In the genomic region with DNA sequence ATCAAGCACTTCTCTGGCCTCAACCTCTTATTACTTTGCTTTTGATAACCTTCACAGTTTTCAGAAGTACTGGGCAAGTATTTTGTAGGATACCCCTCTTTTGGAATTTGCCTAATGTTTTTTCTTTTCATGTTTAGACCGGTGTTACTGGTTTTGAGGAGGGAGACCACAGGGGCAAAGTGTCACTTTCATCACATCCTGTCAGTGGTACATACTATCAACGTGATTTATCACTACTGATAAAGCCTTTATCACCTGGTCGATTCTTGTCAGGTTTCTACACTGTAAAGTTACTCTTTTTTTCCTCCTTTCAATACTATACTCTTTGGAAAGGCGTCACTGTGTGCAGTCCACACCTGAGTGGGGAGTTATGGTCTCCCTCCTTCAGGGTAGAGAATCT, we compare ENCODE assay signal across 23 cellular contexts.
"Had no signal": no experiment of that assay in that cellular context is flagged by ENCODE, and none has a peak within 500 bp of the region (broad histone marks: within the 10 kb centered on the region; RNA-seq: fewer than 3 reads in every experiment).

No MANE protein-coding gene starts in this region.

- H3K27ac ChIP-seq: left lung, neural progenitor cell, psoas muscle, suprapubic skin, transverse colon had no signal

- H3K4me3 ChIP-seq: left lung, neural progenitor cell, psoas muscle, suprapubic skin, transverse colon had no signal

- H3K9me3 Mint-ChIP-seq: activated CD4-positive, alpha-beta memory T cell treated with anti-CD3 and anti-CD28 coated beads, Interleukin-2, amount 10 ng/mL, durations not matched to agents 7 days and 5 days; activated naive CD4-positive, alpha-beta T cell treated with anti-CD3 and anti-CD28 coated beads, Interleukin-2, amount 50 U/mL, for 72 hours; stimulated activated naive CD8-positive, alpha-beta T cell treated with anti-CD3 and anti-CD28 coated beads, Interleukin-15, Interleukin-2, amounts not matched to agents 100 ng/mL and 50 ng/mL, for 24 hours; T-cell had no signal

- H3K27me3 Mint-ChIP-seq: activated CD4-positive, alpha-beta memory T cell treated with anti-CD3 and anti-CD28 coated beads, Interleukin-2, amount 10 ng/mL, durations not matched to agents 7 days and 5 days; stimulated activated naive CD8-positive, alpha-beta T cell treated with anti-CD3 and anti-CD28 coated beads, Interleukin-15, Interleukin-2, amounts not matched to agents 100 ng/mL and 50 ng/mL, for 24 hours; T-cell had no signal

- ATAC-seq: activated naive CD4-positive, alpha-beta T cell treated with anti-CD3 and anti-CD28 coated beads, Interleukin-2, amount 50 U/mL, for 72 hours; left lung; psoas muscle; right cardiac atrium; T-cell had no signal

- H3K27ac Mint-ChIP-seq: activated CD4-positive, alpha-beta memory T cell treated with anti-CD3 and anti-CD28 coated beads, Interleukin-2, amount 10 ng/mL, durations not matched to agents 7 days and 5 days; activated naive CD4-positive, alpha-beta T cell treated with anti-CD3 and anti-CD28 coated beads, Interleukin-2, amount 50 U/mL, for 72 hours; neural progenitor cell; stimulated activated naive CD8-positive, alpha-beta T cell treated with anti-CD3 and anti-CD28 coated beads, Interleukin-15, Interleukin-2, amounts not matched to agents 100 ng/mL and 50 ng/mL, for 24 hours; T-cell had no signal

- H3K4me1 ChIP-seq: left lung, neural progenitor cell, suprapubic skin had no signal

- H3K4me2 ChIP-seq: neural progenitor cell had no signal

- H2AFZ ChIP-seq: neural progenitor cell had no signal

- H3K36me3 Mint-ChIP-seq: activated naive CD4-positive, alpha-beta T cell treated with anti-CD3 and anti-CD28 coated beads, Interleukin-2, amount 50 U/mL, for 72 hours had no signal

- H3K4me1 Mint-ChIP-seq: neural progenitor cell had no signal

- H3K36me3 ChIP-seq: left lung, neural progenitor cell, suprapubic skin, transverse colon had no signal

- H3K9ac ChIP-seq: neural progenitor cell had no signal

- H3K4me3 Mint-ChIP-seq: activated CD4-positive, alpha-beta memory T cell treated with anti-CD3 and anti-CD28 coated beads, Interleukin-2, amount 10 ng/mL, durations not matched to agents 7 days and 5 days; neural progenitor cell; stimulated activated naive CD8-positive, alpha-beta T cell treated with anti-CD3 and anti-CD28 coated beads, Interleukin-15, Interleukin-2, amounts not matched to agents 100 ng/mL and 50 ng/mL, for 24 hours; T-cell had no signal

- H3K9me3 ChIP-seq: left lung, psoas muscle, suprapubic skin, transverse colon had no signal

- H3K27me3 ChIP-seq: left lung, neural progenitor cell, suprapubic skin, transverse colon had no signal

- DNase-seq: activated CD4-positive, alpha-beta memory T cell treated with anti-CD3 and anti-CD28 coated beads, Interleukin-2, amount 10 ng/mL, durations not matched to agents 7 days and 5 days; activated CD4-positive, alpha-beta T cell treated with anti-CD3 and anti-CD28 coated beads for 48 hours; activated CD4-positive, CD25-positive, alpha-beta regulatory T cell; activated CD8-positive, alpha-beta memory T cell treated with anti-CD3 and anti-CD28 coated beads, Interleukin-2, amount 50 U/mL, for 48 hours; activated effector memory CD4-positive, alpha-beta T cell treated with anti-CD3 and anti-CD28 coated beads, Interleukin-2, amount 50 U/mL, for 16 hours; activated T-cell treated with anti-CD3 and anti-CD28 coated beads, Interleukin-2, amount 50 U/mL, for 48 hours; amniotic stem cell; dermis blood vessel endothelial cell; erythroblast; foreskin melanocyte; glutamatergic neuron; kidney; left lung; midbrain; psoas muscle; right cardiac atrium; stimulated activated CD4-positive, alpha-beta T cell treated with anti-CD3 and anti-CD28 coated beads, Interleukin-2, amount 100 ng/mL, for 24 hours; T-cell; transverse colon had no signal
